In the genomic region with DNA sequence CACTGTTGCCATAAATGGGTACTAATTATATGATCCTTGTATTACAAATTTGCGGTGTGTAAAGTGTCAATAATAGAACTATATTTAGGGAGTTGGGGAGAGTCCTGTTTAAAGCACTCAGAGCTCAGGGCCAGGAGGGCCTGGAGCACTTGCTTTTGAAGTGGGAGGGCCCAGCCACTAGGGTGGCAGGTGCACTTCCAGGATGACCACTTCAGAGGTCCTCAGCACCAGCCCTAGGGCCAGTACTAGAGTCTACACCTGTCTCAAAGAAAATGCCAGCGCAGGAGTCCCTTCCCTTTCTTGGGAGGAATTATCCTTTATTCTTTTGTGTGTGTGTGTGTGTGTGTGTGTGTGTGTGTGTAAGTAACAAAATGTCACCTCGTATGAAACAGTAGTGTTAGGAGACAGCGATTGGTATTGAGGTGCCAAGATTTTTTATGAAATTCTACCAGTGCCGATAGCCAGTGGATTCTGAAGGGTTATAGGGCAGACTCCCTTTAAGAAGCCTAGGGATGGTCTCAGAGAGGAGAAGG, we compare ENCODE assay signal across 8 cellular contexts. TPM values are rescaled to one million over a fixed set of nuclear protein-coding genes. Genes with fewer than 3 reads are reported as not detected.
DNase-seq lines count a peak whose midpoint lies in the region; ATAC-seq, FAIRE-seq and TF ChIP-seq lines count a peak whose summit lies in the region.

No MANE protein-coding gene starts in this region.

- H3K4me1 ChIP-seq in BLaER1 treated with 17β-estradiol and CSF1 and Interleukin-3, amounts not matched to agents 10 nM and 100 nM = peaks cover 66 to 97% (median 76%) of the 10 kb centered on the region in 10 experiments
- H3K4me1 ChIP-seq in Loucy (ENCODE audit: insufficient read depth, low read length, poor library complexity, severe bottlenecking) = peaks cover 47% of the 10 kb centered on the region

- H3K79me2 ChIP-seq in Loucy (ENCODE audit: insufficient read depth, low read length) = peaks cover 1% of the 10 kb centered on the region; the same call in 1 of the 2 replicates

- peak overlapping the region; percentile 74 for H2AFZ ChIP-seq in Loucy (ENCODE audit: low read length)

- H3K9ac ChIP-seq in BLaER1 treated with 17β-estradiol and CSF1 and Interleukin-3, amounts not matched to agents 10 nM and 100 nM = peak overlapping the region; percentile 63 to 82 (median 74)
- H3K9ac ChIP-seq in Loucy (ENCODE audit: low read depth, low read length, poor library complexity, severe bottlenecking) = peak overlapping the region; percentile 67

- peak overlapping the region; percentile 46 to 70 (median 59); a peak in 19 of 20 replicates for H3K4me3 ChIP-seq in BLaER1 treated with 17β-estradiol and CSF1 and Interleukin-3, amounts not matched to agents 10 nM and 100 nM
- H3K4me3 ChIP-seq in Loucy (ENCODE audit: low read length, poor library complexity, severe bottlenecking) (peak overlapping the region; percentile 72), bronchial epithelial cell (ENCODE audit: low read depth, low read length) (peak overlapping the region; percentile 37)

- peaks cover 50 to 57% of the 10 kb centered on the region in 2 donors for H3K4me1 Mint-ChIP-seq in natural killer cell treated with Interleukin-12 subunit alpha and Interleukin-12 subunit beta and Interleukin-15 and Interleukin-18, amount 100 ng/mL, for 72 hours (ENCODE audit: low read depth in 2 of 2)

- H3K4me3 Mint-ChIP-seq in natural killer cell treated with Interleukin-12 subunit alpha and Interleukin-12 subunit beta and Interleukin-15 and Interleukin-18, amount 100 ng/mL, for 72 hours = peak overlapping the region; percentile 75

- no peaks in the 10 kb centered on the region for H3K27me3 Mint-ChIP-seq in natural killer cell treated with Interleukin-12 subunit alpha and Interleukin-12 subunit beta and Interleukin-15 and Interleukin-18, amount 100 ng/mL, for 72 hours

- H3K9me2 ChIP-seq in Loucy (replicated peaks; ENCODE audit: low read depth, low read length) = no peaks in the 10 kb centered on the region

- H3K36me3 Mint-ChIP-seq in natural killer cell treated with Interleukin-12 subunit alpha and Interleukin-12 subunit beta and Interleukin-15 and Interleukin-18, amount 100 ng/mL, for 72 hours = no peaks in the 10 kb centered on the region

- H4K20me1 ChIP-seq in BLaER1 treated with 17β-estradiol and CSF1 and Interleukin-3, amounts not matched to agents 10 nM and 100 nM = peaks cover 0 to 3% (median 0%) of the 10 kb centered on the region in 11 experiments; a peak in 4 of 22 replicates
- no peaks in the 10 kb centered on the region for H4K20me1 ChIP-seq in Loucy (ENCODE audit: insufficient read depth, low read length, poor library complexity, severe bottlenecking)

- ATAC-seq in natural killer cell treated with Interleukin-12 subunit alpha and Interleukin-12 subunit beta and Interleukin-15 and Interleukin-18, amount 100 ng/mL, for 72 hours = no peak
- ATAC-seq in HG03520 (IDR thresholded peaks at IDR 0.05; ENCODE audit: unreplicated experiment) = no peak

- H3K4me2 ChIP-seq in BLaER1 treated with 17β-estradiol and CSF1 and Interleukin-3, amounts not matched to agents 10 nM and 100 nM = peak overlapping the region; percentile 81 to 98 (median 93)
- peak overlapping the region; percentile 69 for H3K4me2 ChIP-seq in Loucy (ENCODE audit: low read depth, low read length, poor library complexity, severe bottlenecking)

- TF ChIP-seq CTCF in Loucy (conservative IDR thresholded peaks at IDR 0.05; ENCODE audit: low read length) = no peak
- no peak for TF ChIP-seq CTCF in bronchial epithelial cell (IDR thresholded peaks at IDR 0.05; ENCODE audit: insufficient read depth, low read length, severe bottlenecking)

- peak overlapping the region; percentile 79 to 93 for H3K27ac Mint-ChIP-seq in natural killer cell treated with Interleukin-12 subunit alpha and Interleukin-12 subunit beta and Interleukin-15 and Interleukin-18, amount 100 ng/mL, for 72 hours

- no peaks in the 10 kb centered on the region for H3F3A ChIP-seq in Loucy (ENCODE audit: low read depth)

- no peaks in the 10 kb centered on the region for H3K9me3 Mint-ChIP-seq in natural killer cell treated with Interleukin-12 subunit alpha and Interleukin-12 subunit beta and Interleukin-15 and Interleukin-18, amount 100 ng/mL, for 72 hours

- peaks cover 0 to 16% (median 0%) of the 10 kb centered on the region in 11 experiments; a peak in 1 of 22 replicates for H3K36me3 ChIP-seq in BLaER1 treated with 17β-estradiol and CSF1 and Interleukin-3, amounts not matched to agents 10 nM and 100 nM
- H3K36me3 ChIP-seq in Loucy (ENCODE audit: insufficient read depth, low read length) = no peaks in the 10 kb centered on the region
- peaks cover 1% of the 10 kb centered on the region for H3K36me3 ChIP-seq in bronchial epithelial cell (ENCODE audit: control insufficient read depth, insufficient read depth, low read length)

- no peak for FAIRE-seq in bronchial epithelial cell (lab: Jason Lieb, UNC)

- H3K9me3 ChIP-seq in BLaER1 treated with 17β-estradiol and CSF1 and Interleukin-3, amounts not matched to agents 10 nM and 100 nM (replicated peaks in 1 of 11) = no peaks in the 10 kb centered on the region
- H3K9me3 ChIP-seq in Loucy (ENCODE audit: insufficient read depth, low read depth, low read length) = no peaks in the 10 kb centered on the region

- H3K27me3 ChIP-seq in BLaER1 treated with 17β-estradiol and CSF1 and Interleukin-3, amounts not matched to agents 10 nM and 100 nM = no peaks in the 10 kb centered on the region
- H3K27me3 ChIP-seq in Loucy (ENCODE audit: insufficient read depth, low read length, poor library complexity, severe bottlenecking) = no peaks in the 10 kb centered on the region
- H3K27me3 ChIP-seq in bronchial epithelial cell (ENCODE audit: control insufficient read depth, insufficient read depth, low read length) = no peaks in the 10 kb centered on the region

- DNase-seq in bronchial epithelial cell (ENCODE audit: low read depth) = no peak
- DNase-seq in natural killer cell treated with Interleukin-12 subunit alpha and Interleukin-12 subunit beta and Interleukin-15 and Interleukin-18, amount 100 ng/mL, for 72 hours (ENCODE audit: low spot score) = no peak
- no peak for DNase-seq in cerebellum (ENCODE audit: low spot score)
- DNase-seq in HuH-7.5 (ENCODE audit: low spot score) = no peak
- no peak for DNase-seq in NCI-H1048 (lab: John Stamatoyannopoulos, UW)

- H3K27ac ChIP-seq in BLaER1 treated with 17β-estradiol and CSF1 and Interleukin-3, amounts not matched to agents 10 nM and 100 nM = peak overlapping the region; percentile 64 to 85 (median 78); a peak in 21 of 22 replicates

RNA-seq across cellular contexts. Expression of a gene that starts 31.9 kb away (rescaled TPM):
- total RNA-seq in bronchial epithelial cell = 23.4 and 57.6 TPM in 2 replicates
- total RNA-seq in natural killer cell treated with Interleukin-12 subunit alpha and Interleukin-12 subunit beta and Interleukin-15 and Interleukin-18, amount 100 ng/mL, for 72 hours = 10 to 100 TPM; 56.7 to 60.9 TPM
- 33.6 TPM for total RNA-seq in cerebellum
